In the genomic region with DNA sequence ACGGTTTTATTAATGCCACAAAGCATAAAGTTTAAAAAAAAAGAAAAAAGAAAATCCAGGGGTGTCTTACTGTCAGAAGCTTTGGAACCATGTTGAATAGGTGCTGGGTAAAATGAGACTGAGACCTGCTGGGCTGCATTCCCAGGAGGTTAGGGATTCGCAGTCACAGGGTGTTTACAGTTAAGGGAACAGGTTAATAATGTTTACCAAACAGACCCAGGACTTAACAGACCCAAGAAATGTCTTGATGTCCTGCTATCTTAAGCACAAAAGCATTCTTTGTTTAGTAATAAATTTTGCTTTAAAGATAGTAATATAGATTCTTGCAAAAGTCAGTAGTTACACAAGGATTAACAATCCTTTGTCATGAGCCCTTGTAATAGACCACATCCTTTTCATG, we compare ENCODE assay signal across 13 cellular contexts. TPM values are rescaled to one million over a fixed set of nuclear protein-coding genes. Genes with fewer than 3 reads are reported as not detected.
A peak's percentile ranks its signal among the peaks of the same experiment; 100 is the strongest.
DNase-seq lines count a peak whose midpoint lies in the region; ATAC-seq, FAIRE-seq and TF ChIP-seq lines count a peak whose summit lies in the region.
"Had no signal": no experiment of that assay in that cellular context is flagged by ENCODE, and none has a peak within 500 bp of the region (broad histone marks: within the 10 kb centered on the region; RNA-seq: fewer than 3 reads in every experiment).

No MANE protein-coding gene starts in this region.

- DNase-seq in ELF-1 (ENCODE audit: low read depth, low spot score) = peak; percentile 56
- peak; percentile 32 for DNase-seq in HT1080 (ENCODE audit: low read depth)
- peak; percentile 10 for DNase-seq in bronchial epithelial cell (ENCODE audit: low read depth)
- no peak for DNase-seq in left colon
- no peak for DNase-seq in activated naive CD4-positive, alpha-beta T cell treated with anti-CD3 and anti-CD28 coated beads, Interleukin-2, amount 10 ng/mL, durations not matched to agents 7 days and 5 days
- DNase-seq in NCI-H146 treated with DMSO at 0.1 percent for 48 hours (lab: John Stamatoyannopoulos, UW; ENCODE audit: unreplicated experiment) = no peak
- DNase-seq in urothelium cell line (ENCODE audit: low spot score) = no peak
- DNase-seq: BE2C, MV-4-11, NCI-H1417 treated with DMSO at 0.1 percent for 48 hours, RPMI8226 had no signal

- no peak overlapping the region for H3K4me3 Mint-ChIP-seq in activated naive CD4-positive, alpha-beta T cell treated with anti-CD3 and anti-CD28 coated beads, Interleukin-2, amount 10 ng/mL, durations not matched to agents 7 days and 5 days

- no peak for ATAC-seq in left colon

- H3K27me3 ChIP-seq in bronchial epithelial cell (ENCODE audit: control insufficient read depth, insufficient read depth, low read length) = no peaks in the 10 kb centered on the region

- H3K36me3 Mint-ChIP-seq in activated naive CD4-positive, alpha-beta T cell treated with anti-CD3 and anti-CD28 coated beads, Interleukin-2, amount 10 ng/mL, durations not matched to agents 7 days and 5 days = no peaks in the 10 kb centered on the region

- no peaks in the 10 kb centered on the region for H3K27me3 Mint-ChIP-seq in activated naive CD4-positive, alpha-beta T cell treated with anti-CD3 and anti-CD28 coated beads, Interleukin-2, amount 10 ng/mL, durations not matched to agents 7 days and 5 days

- CTCF ChIA-PET in activated naive CD4-positive, alpha-beta T cell treated with anti-CD3 and anti-CD28 coated beads, Interleukin-2, amount 10 ng/mL, durations not matched to agents 7 days and 5 days (lab: Charles Lee) = no interaction called here

- intact Hi-C loops in left colon (cut with DNase I, micrococcal nuclease) = no loop called here

- H3K4me1 Mint-ChIP-seq in activated naive CD4-positive, alpha-beta T cell treated with anti-CD3 and anti-CD28 coated beads, Interleukin-2, amount 10 ng/mL, durations not matched to agents 7 days and 5 days = no peaks in the 10 kb centered on the region

- no peaks in the 10 kb centered on the region for H3K9me3 ChIP-seq in iPS-18c (ENCODE audit: control insufficient read depth, insufficient read depth, low read length)
- H3K9me3 ChIP-seq: BE2C had no signal

- no peaks in the 10 kb centered on the region for H3K9me3 Mint-ChIP-seq in activated naive CD4-positive, alpha-beta T cell treated with anti-CD3 and anti-CD28 coated beads, Interleukin-2, amount 10 ng/mL, durations not matched to agents 7 days and 5 days

- no peak overlapping the region for H3K27ac Mint-ChIP-seq in activated naive CD4-positive, alpha-beta T cell treated with anti-CD3 and anti-CD28 coated beads, Interleukin-2, amount 10 ng/mL, durations not matched to agents 7 days and 5 days

- H3K36me3 ChIP-seq in bronchial epithelial cell (ENCODE audit: control insufficient read depth, insufficient read depth, low read length) = no peaks in the 10 kb centered on the region
- H3K36me3 ChIP-seq: BE2C had no signal

- TF ChIP-seq CTCF in bronchial epithelial cell (IDR thresholded peaks at IDR 0.05; ENCODE audit: insufficient read depth, low read length, severe bottlenecking) = no peak

- FAIRE-seq in bronchial epithelial cell (lab: Jason Lieb, UNC) (no peak), urothelium cell line (lab: Jason Lieb, UNC) (no peak)

- H3K4me3 ChIP-seq in bronchial epithelial cell (ENCODE audit: low read depth, low read length) (no peak overlapping the region), iPS-18c (ENCODE audit: insufficient read depth, low read depth, low read length) (peak overlapping the region; percentile 32)

RNA-seq across cellular contexts. Expression of a gene that starts 54.7 kb away (rescaled TPM):
- total RNA-seq in HT1080 (2014; rRNA removed; shearing (Covaris generic)) = 4.0 and 5.1 TPM in 2 replicates
- polyA plus RNA-seq in HT1080 (2015; cell fraction: cytosol; rRNA removed) = 1.2 and 1.5 TPM in 2 replicates
- polyA plus RNA-seq in HT1080 (2015; cell fraction: nucleus; rRNA removed) = 2.0 and 3.9 TPM in 2 replicates
- total RNA-seq in bronchial epithelial cell (0.13 and 1.6 TPM in 2 replicates), left colon (10 to 100 TPM in 1 of 2 donors, 1 to 10 TPM in 1; 4.1 to 23.5 TPM)
- total RNA-seq: SK-MEL-5 had no signal

Comparison
In these comparisons a context has a peak if more than half of its experiments do, and no peak if none do; other contexts are left out.
1. DNase-seq: peak in ELF-1 (single experiment), HT1080 (single experiment) and bronchial epithelial cell (single experiment); none in left colon (0 of 2), activated naive CD4-positive, alpha-beta T cell treated with anti-CD3 and anti-CD28 coated beads, Interleukin-2, amount 10 ng/mL, durations not matched to agents 7 days and 5 days (single experiment), NCI-H146 treated with DMSO at 0.1 percent for 48 hours (single experiment) and urothelium cell line (single experiment).